In the genomic region with DNA sequence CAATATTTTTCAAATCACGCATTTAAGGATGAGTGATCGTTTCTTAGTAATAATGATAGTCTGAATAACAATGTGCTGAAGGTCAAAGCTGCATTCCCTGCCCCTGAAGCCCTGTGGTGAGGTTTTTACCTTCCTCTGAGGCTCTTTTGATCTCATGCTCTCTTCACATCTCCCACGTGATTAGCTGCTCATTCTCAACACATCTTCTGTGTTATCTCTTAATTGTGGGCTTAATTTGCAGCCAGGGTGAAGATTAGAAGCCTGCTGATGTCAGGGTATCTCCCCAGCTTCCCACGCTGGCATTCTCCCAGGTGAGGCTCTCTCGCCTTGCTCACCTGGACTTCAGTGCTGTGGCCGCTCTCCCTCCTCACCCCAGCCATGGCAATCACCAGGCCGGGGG, we compare ENCODE assay signal across 22 cellular contexts.
"Had no signal": no experiment of that assay in that cellular context is flagged by ENCODE, and none has a peak within 500 bp of the region (broad histone marks: within the 10 kb centered on the region; RNA-seq: fewer than 3 reads in every experiment).

No MANE protein-coding gene starts in this region.

- H3K27me3 ChIP-seq: adrenal gland, breast epithelium, esophagus muscularis mucosa, gastroesophageal sphincter, stomach had no signal

- H3K27ac Mint-ChIP-seq: activated naive CD4-positive, alpha-beta T cell treated with anti-CD3 and anti-CD28 coated beads, Interleukin-2, amount 10 ng/mL, durations not matched to agents 7 days and 5 days; activated T-helper 2 cell treated with anti-CD3 and anti-CD28 coated beads, Interferon-gamma antibody, Interleukin-2, Interleukin-4, amounts not matched to agents 10 μg/mL and 5 μg/mL and 100 μg/mL, durations not matched to agents 14 hours and 24 hours and 36 hours had no signal

- H3K36me3 Mint-ChIP-seq: activated naive CD4-positive, alpha-beta T cell treated with anti-CD3 and anti-CD28 coated beads, Interleukin-2, amount 10 ng/mL, durations not matched to agents 7 days and 5 days had no signal

- DNase-seq: activated CD4-positive, alpha-beta T cell treated with anti-CD3 and anti-CD28 coated beads for 4 hours; activated CD8-positive, alpha-beta memory T cell treated with anti-CD3 and anti-CD28 coated beads for 24 hours; activated naive CD4-positive, alpha-beta T cell treated with anti-CD3 and anti-CD28 coated beads, Interleukin-2, amount 10 ng/mL, durations not matched to agents 7 days and 5 days; adrenal gland; cerebellar nuclear complex; cortex of kidney; effector CD8-positive, alpha-beta T cell; heart left ventricle; kidney; midbrain; nucleus accumbens; stomach; SW 1271 had no signal

- H3K4me1 ChIP-seq: adrenal gland, breast epithelium, esophagus muscularis mucosa, gastroesophageal sphincter, heart left ventricle, stomach had no signal

- H3K27ac ChIP-seq: adrenal gland, breast epithelium, esophagus muscularis mucosa, gastroesophageal sphincter, heart left ventricle, stomach, WERI-Rb-1 had no signal

- FAIRE-seq: astrocyte, endothelial cell of umbilical vein, kidney had no signal

- H3K36me3 ChIP-seq: adrenal gland, breast epithelium, esophagus muscularis mucosa, gastroesophageal sphincter, heart left ventricle, stomach, WERI-Rb-1 had no signal

- H3K4me1 Mint-ChIP-seq: activated naive CD4-positive, alpha-beta T cell treated with anti-CD3 and anti-CD28 coated beads, Interleukin-2, amount 10 ng/mL, durations not matched to agents 7 days and 5 days had no signal

- H3K9me3 Mint-ChIP-seq: activated naive CD4-positive, alpha-beta T cell treated with anti-CD3 and anti-CD28 coated beads, Interleukin-2, amount 10 ng/mL, durations not matched to agents 7 days and 5 days; activated T-helper 2 cell treated with anti-CD3 and anti-CD28 coated beads, Interferon-gamma antibody, Interleukin-2, Interleukin-4, amounts not matched to agents 10 μg/mL and 5 μg/mL and 100 μg/mL, durations not matched to agents 14 hours and 24 hours and 36 hours had no signal

- H3K4me3 Mint-ChIP-seq: activated naive CD4-positive, alpha-beta T cell treated with anti-CD3 and anti-CD28 coated beads, Interleukin-2, amount 10 ng/mL, durations not matched to agents 7 days and 5 days; nephron had no signal

- ATAC-seq: gastroesophageal sphincter, heart left ventricle, left lobe of liver had no signal

- H3K9me3 ChIP-seq: adrenal gland, breast epithelium, esophagus muscularis mucosa, gastroesophageal sphincter, heart left ventricle, stomach had no signal

- H3K4me3 ChIP-seq: adrenal gland, breast epithelium, esophagus muscularis mucosa, gastroesophageal sphincter, heart left ventricle, stomach had no signal
